Comparison of ENCODE assay signal across 30 cellular contexts in genomic region chr9:69081261-69081660, GRCh38. TPM values are rescaled to one million over a fixed set of nuclear protein-coding genes. Genes with fewer than 3 reads are reported as not detected.
"Had no signal": no experiment of that assay in that cellular context is flagged by ENCODE, and none has a peak within 500 bp of the region (broad histone marks: within the 10 kb centered on the region; RNA-seq: fewer than 3 reads in every experiment).

No MANE protein-coding gene starts in this region.

- DNase-seq: activated CD4-positive, alpha-beta T cell treated with anti-CD3 and anti-CD28 coated beads, Interleukin-2, amount 10 ng/mL, durations not matched to agents 24 days and 14 days; activated CD4-positive, alpha-beta T cell treated with anti-CD3 and anti-CD28 coated beads, Interleukin-2, amount 50 U/mL, for 4 hours; activated CD8-positive, alpha-beta T cell treated with anti-CD3 and anti-CD28 coated beads for 36 hours; activated effector memory CD4-positive, alpha-beta T cell treated with anti-CD3 and anti-CD28 coated beads, Interleukin-2, amount 50 U/mL, for 16 hours; activated naive CD4-positive, alpha-beta T cell; activated naive CD4-positive, alpha-beta T cell treated with anti-CD3 and anti-CD28 coated beads, Interleukin-2, amount 50 U/mL, for 16 hours; activated naive CD8-positive, alpha-beta T cell treated with anti-CD3 and anti-CD28 coated beads for 36 hours; activated T-cell treated with anti-CD3 and anti-CD28 coated beads, Interleukin-2, amount 50 U/mL, for 1 hour; activated T-cell treated with anti-CD3 and anti-CD28 coated beads, Interleukin-2, amount 50 U/mL, for 72 hours; amygdala; Kasumi-1; KBM-7; MG63; MV-4-11; NCI-H1092; NCI-H1436 treated with DMSO at 0.1 percent for 48 hours; NCI-H1694 treated with DMSO at 0.1 percent for 48 hours; NCI-H2029; NCI-H345; NCI-H524 treated with DMSO at 0.1 percent for 48 hours; PC-3; Peyer's patch; RPMI8226; SHP77 treated with DMSO at 0.1 percent for 48 hours; SW 1271; T-helper 1 cell; T-helper 2 cell; T1000 had no signal

- H3K4me1 Mint-ChIP-seq: activated CD4-positive, alpha-beta T cell treated with anti-CD3 and anti-CD28 coated beads, Interleukin-2, amount 10 ng/mL, durations not matched to agents 24 days and 14 days; activated naive CD8-positive, alpha-beta T cell treated with anti-CD3 and anti-CD28 coated beads for 36 hours; activated T-helper 17 cell treated with anti-CD3 and anti-CD28 coated beads, Interleukin-2, amount 50 U/mL, for 72 hours had no signal

- H3K27me3 Mint-ChIP-seq: activated CD4-positive, alpha-beta T cell treated with anti-CD3 and anti-CD28 coated beads, Interleukin-2, amount 10 ng/mL, durations not matched to agents 24 days and 14 days; activated CD8-positive, alpha-beta T cell treated with anti-CD3 and anti-CD28 coated beads for 36 hours; activated naive CD8-positive, alpha-beta T cell treated with anti-CD3 and anti-CD28 coated beads for 36 hours; activated T-helper 17 cell treated with anti-CD3 and anti-CD28 coated beads, Interleukin-2, amount 50 U/mL, for 72 hours had no signal

- H3K4me3 Mint-ChIP-seq: activated CD4-positive, alpha-beta T cell treated with anti-CD3 and anti-CD28 coated beads, Interleukin-2, amount 10 ng/mL, durations not matched to agents 24 days and 14 days; activated CD8-positive, alpha-beta T cell treated with anti-CD3 and anti-CD28 coated beads for 36 hours; activated naive CD8-positive, alpha-beta T cell treated with anti-CD3 and anti-CD28 coated beads for 36 hours; activated T-cell treated with anti-CD3 and anti-CD28 coated beads, Interleukin-2, amount 50 U/mL, for 72 hours; activated T-helper 17 cell treated with anti-CD3 and anti-CD28 coated beads, Interleukin-2, amount 50 U/mL, for 72 hours had no signal

- H3K27ac Mint-ChIP-seq: activated CD4-positive, alpha-beta T cell treated with anti-CD3 and anti-CD28 coated beads, Interleukin-2, amount 10 ng/mL, durations not matched to agents 24 days and 14 days; activated CD8-positive, alpha-beta T cell treated with anti-CD3 and anti-CD28 coated beads for 36 hours; activated naive CD8-positive, alpha-beta T cell treated with anti-CD3 and anti-CD28 coated beads for 36 hours; activated T-cell treated with anti-CD3 and anti-CD28 coated beads, Interleukin-2, amount 50 U/mL, for 72 hours; activated T-helper 17 cell treated with anti-CD3 and anti-CD28 coated beads, Interleukin-2, amount 50 U/mL, for 72 hours had no signal

- H3K9me3 Mint-ChIP-seq: activated CD8-positive, alpha-beta T cell treated with anti-CD3 and anti-CD28 coated beads for 36 hours; activated T-cell treated with anti-CD3 and anti-CD28 coated beads, Interleukin-2, amount 50 U/mL, for 72 hours; activated T-helper 17 cell treated with anti-CD3 and anti-CD28 coated beads, Interleukin-2, amount 50 U/mL, for 72 hours had no signal

RNA-seq across cellular contexts. Expression of gene FXN, which starts 45.7 kb away (rescaled TPM):
- total RNA-seq: ascending aorta had no signal
